ENCODE assay signal across 9 cellular contexts in the genomic region with DNA sequence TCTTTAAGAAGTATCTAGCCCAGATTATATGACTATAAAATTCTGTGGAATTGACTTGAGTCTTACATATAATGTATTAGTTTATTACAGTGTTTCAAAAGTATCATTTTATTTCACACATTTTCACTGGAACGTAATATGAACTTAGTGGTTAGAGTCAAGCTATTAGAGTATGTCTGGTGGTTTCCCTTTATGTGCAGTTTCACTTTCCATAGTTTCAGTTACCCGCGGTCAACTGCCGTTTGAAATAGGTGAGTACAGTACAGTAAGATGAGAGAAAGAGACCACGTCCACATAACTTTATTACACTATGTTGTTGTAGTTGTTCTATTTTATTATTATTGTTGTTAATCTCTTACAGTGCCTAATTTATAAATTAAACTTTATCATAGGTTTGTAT. TPM values are rescaled to one million over a fixed set of nuclear protein-coding genes. Genes with fewer than 3 reads are reported as not detected.
DNase-seq lines count a peak whose midpoint lies in the region; ATAC-seq and TF ChIP-seq lines count a peak whose summit lies in the region.
"Had no signal": no experiment of that assay in that cellular context is flagged by ENCODE, and none has a peak within 500 bp of the region (broad histone marks: within the 10 kb centered on the region; RNA-seq: fewer than 3 reads in every experiment).

No MANE protein-coding gene starts in this region.

- H3K4me3 ChIP-seq in WERI-Rb-1 (ENCODE audit: low read depth, low read length), result no peak overlapping the region

- no peak for TF ChIP-seq CTCF in WERI-Rb-1 (IDR thresholded peaks at IDR 0.05; ENCODE audit: low read depth, low read length)

- H3K36me3 ChIP-seq in WERI-Rb-1, result no peaks in the 10 kb centered on the region

- H3K9me3 ChIP-seq in WERI-Rb-1 (ENCODE audit: severe bottlenecking), result no peaks in the 10 kb centered on the region

- no peaks in the 10 kb centered on the region for H3K27me3 ChIP-seq in WERI-Rb-1 (ENCODE audit: insufficient read depth, low read depth, severe bottlenecking)

- ATAC-seq in GM19351 (IDR thresholded peaks at IDR 0.05; ENCODE audit: unreplicated experiment) (peak; percentile 100), HG03066 (IDR thresholded peaks at IDR 0.05; ENCODE audit: low read depth, unreplicated experiment) (peak; percentile 99), sciatic nerve (no peak)

- H3K27ac ChIP-seq in WERI-Rb-1, result no peak overlapping the region

- intact Hi-C loops in sciatic nerve (cut with DNase I), result no loop called here

- DNase-seq in Daoy (ENCODE audit: low read depth) (peak; percentile 12), cerebellum (ENCODE audit: low spot score) (no peak), DMS 273 treated with DMSO at 0.1 percent for 48 hours (lab: John Stamatoyannopoulos, UW) (no peak), sciatic nerve (ENCODE audit: low spot score) (no peak), WERI-Rb-1 (no peak)
- peak; percentile 28 for DNase-seq in activated CD4-positive, alpha-beta T cell treated with anti-CD3 and anti-CD28 coated beads for 48 hours
- DNase-seq: NCI-H2029 had no signal

RNA-seq across cellular contexts. Expression of gene COMMD10, which starts 50.5 kb away (rescaled TPM):
- 43.1 and 49.3 TPM in 2 replicates for total RNA-seq in Daoy (2014; rRNA removed; shearing (Covaris generic))
- total RNA-seq in cerebellum (30.6 TPM), sciatic nerve (33.3 TPM)

Comparison
In these comparisons a context has a peak if more than half of its experiments do, and no peak if none do; other contexts are left out.
1. DNase-seq: peak in Daoy (single experiment) and activated CD4-positive, alpha-beta T cell treated with anti-CD3 and anti-CD28 coated beads for 48 hours (single experiment); none in cerebellum (single experiment), DMS 273 treated with DMSO at 0.1 percent for 48 hours (single experiment), sciatic nerve (single experiment) and WERI-Rb-1 (single experiment).